In the genomic region with DNA sequence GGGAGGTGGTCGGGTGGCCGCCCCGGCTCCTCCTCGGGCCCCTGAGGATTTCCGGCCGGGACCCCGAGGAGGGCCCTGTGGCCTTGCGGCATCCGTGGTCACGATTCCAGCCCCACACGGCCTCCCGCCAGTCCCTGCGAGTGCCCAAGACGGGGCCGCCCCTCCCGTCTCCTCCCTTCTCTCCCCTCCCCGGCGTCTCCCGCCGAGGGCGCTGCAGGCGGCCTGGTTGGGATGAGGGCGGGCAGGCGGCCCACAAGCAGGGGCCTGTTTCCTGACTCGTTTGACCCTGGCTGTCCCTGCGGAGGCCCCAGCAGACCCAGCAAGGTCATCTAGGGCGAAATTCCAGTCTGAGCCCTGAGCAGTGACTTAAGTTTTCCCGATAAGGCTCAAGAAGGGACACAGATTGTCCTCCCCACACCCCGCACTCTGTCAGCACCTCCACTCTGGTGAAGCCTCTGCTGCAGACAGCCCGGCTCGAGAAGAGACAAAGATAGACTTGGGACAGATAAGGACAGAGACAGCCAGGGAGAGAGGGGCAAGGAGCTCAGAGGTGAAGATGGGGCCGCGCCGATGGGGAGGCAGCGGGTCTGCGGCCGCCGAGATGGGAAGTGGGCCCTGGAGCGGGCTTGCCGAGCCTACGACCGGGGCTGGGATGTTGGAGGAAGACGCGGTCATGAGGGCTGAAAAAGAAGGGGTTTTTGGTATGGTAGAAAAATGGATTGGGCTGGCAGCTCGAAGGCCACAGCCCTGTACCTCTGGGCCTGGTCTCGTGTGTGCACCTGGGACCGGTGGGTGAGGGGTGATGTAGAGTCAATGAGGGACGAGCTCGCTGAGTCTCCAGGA, we compare ENCODE assay signal across 1 cellular context.
TF ChIP-seq lines count a peak whose summit lies in the region.

No MANE protein-coding gene starts in this region.

TF ChIP-seq in HepG2, 621 proteins besides CTCF, POLR2A, EP300 and RAD21 (continued from another document and continues in another):
- TF ChIP-seq, protein P1, sequence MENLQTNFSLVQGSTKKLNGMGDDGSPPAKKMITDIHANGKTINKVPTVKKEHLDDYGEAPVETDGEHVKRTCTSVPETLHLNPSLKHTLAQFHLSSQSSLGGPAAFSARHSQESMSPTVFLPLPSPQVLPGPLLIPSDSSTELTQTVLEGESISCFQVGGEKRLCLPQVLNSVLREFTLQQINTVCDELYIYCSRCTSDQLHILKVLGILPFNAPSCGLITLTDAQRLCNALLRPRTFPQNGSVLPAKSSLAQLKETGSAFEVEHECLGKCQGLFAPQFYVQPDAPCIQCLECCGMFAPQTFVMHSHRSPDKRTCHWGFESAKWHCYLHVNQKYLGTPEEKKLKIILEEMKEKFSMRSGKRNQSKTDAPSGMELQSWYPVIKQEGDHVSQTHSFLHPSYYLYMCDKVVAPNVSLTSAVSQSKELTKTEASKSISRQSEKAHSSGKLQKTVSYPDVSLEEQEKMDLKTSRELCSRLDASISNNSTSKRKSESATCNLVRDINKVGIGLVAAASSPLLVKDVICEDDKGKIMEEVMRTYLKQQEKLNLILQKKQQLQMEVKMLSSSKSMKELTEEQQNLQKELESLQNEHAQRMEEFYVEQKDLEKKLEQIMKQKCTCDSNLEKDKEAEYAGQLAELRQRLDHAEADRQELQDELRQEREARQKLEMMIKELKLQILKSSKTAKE (CRISPR knock-in tag; IDR thresholded peaks at IDR 0.05; ENCODE audit: borderline replicate concordance), result peak; percentile 73; the same call in 1 of the 2 replicates
- TF ChIP-seq SALL1 (CRISPR knock-in tag; IDR thresholded peaks at IDR 0.05) (peak; percentile 40), ZNF775 (CRISPR knock-in tag; IDR thresholded peaks at IDR 0.05; ENCODE audit: borderline replicate concordance) (no peak), KDM2A (CRISPR knock-in tag; IDR thresholded peaks at IDR 0.05; ENCODE audit: borderline replicate concordance, low read depth) (0 out of 2 replicates have a peak, but pooled peaks have one; percentile 60), ATF7-NPFF (CRISPR knock-in tag; IDR thresholded peaks at IDR 0.05; ENCODE audit: low read depth) (peak; percentile 6), ARHGAP35 (CRISPR knock-in tag; IDR thresholded peaks at IDR 0.05; ENCODE audit: borderline replicate concordance) (0 out of 2 replicates have a peak, but pooled peaks have one; percentile 35), ZNF432 (CRISPR knock-in tag; IDR thresholded peaks at IDR 0.05; ENCODE audit: borderline replicate concordance) (no peak), SUZ12 (IDR thresholded peaks at IDR 0.05; ENCODE audit: low read depth, low read length) (no peak), FOXM1 (CRISPR knock-in tag; IDR thresholded peaks at IDR 0.05) (0 out of 2 replicates have a peak, but pooled peaks have one; percentile 3), ZNF329 (CRISPR knock-in tag; IDR thresholded peaks at IDR 0.05; ENCODE audit: low read depth) (0 out of 2 replicates have a peak, but pooled peaks have one; percentile 15), SNAI1 (CRISPR knock-in tag; IDR thresholded peaks at IDR 0.05; ENCODE audit: borderline replicate concordance) (peak; percentile 30; the same call in 1 of the 2 replicates), ZNF841 (CRISPR knock-in tag; IDR thresholded peaks at IDR 0.05; ENCODE audit: borderline replicate concordance) (no peak), KLF15 (CRISPR knock-in tag; IDR thresholded peaks at IDR 0.05; ENCODE audit: borderline replicate concordance) (no peak), SRF (IDR thresholded peaks at IDR 0.05; ENCODE audit: low read depth, low read length) (no peak), DR1 (CRISPR knock-in tag; IDR thresholded peaks at IDR 0.05) (no peak), ELF1 (CRISPR knock-in tag; IDR thresholded peaks at IDR 0.05) (peak; percentile 57), ZNF703 (CRISPR knock-in tag; IDR thresholded peaks at IDR 0.05; ENCODE audit: borderline replicate concordance) (peak; percentile 31; the same call in 1 of the 2 replicates), ZMYM4 (CRISPR knock-in tag; IDR thresholded peaks at IDR 0.05) (peak; percentile 37; the same call in 1 of the 2 replicates), NR2F1 (CRISPR knock-in tag; IDR thresholded peaks at IDR 0.05) (peak; percentile 26 to 38; a peak in 1 of 4 replicates), ZSCAN21 (CRISPR knock-in tag; IDR thresholded peaks at IDR 0.05; ENCODE audit: borderline replicate concordance) (peak; percentile 87), ZMYM2 (CRISPR knock-in tag; IDR thresholded peaks at IDR 0.05) (0 out of 2 replicates have a peak, but pooled peaks have one; percentile 33), ZFX (CRISPR knock-in tag; IDR thresholded peaks at IDR 0.05; ENCODE audit: low read depth) (peak; percentile 98), ZNF136 (CRISPR knock-in tag; IDR thresholded peaks at IDR 0.05; ENCODE audit: low read depth) (0 out of 2 replicates have a peak, but pooled peaks have one; percentile 8), TOPORS (CRISPR knock-in tag; IDR thresholded peaks at IDR 0.05) (peak; percentile 80; the same call in 1 of the 2 replicates)
- TF ChIP-seq, protein P2, sequence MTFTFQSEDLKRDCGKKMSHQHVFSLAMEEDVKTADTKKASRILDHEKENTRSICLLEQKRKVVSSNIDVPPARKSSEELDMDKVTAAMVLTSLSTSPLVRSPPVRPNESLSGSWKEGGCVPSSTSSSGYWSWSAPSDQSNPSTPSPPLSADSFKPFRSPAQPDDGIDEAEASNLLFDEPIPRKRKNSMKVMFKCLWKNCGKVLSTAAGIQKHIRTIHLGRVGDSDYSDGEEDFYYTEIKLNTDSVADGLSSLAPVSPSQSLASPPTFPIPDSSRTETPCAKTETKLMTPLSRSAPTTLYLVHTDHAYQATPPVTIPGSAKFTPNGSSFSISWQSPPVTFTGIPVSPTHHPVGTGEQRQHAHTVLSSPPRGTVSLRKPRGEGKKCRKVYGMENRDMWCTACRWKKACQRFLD (CRISPR knock-in tag; IDR thresholded peaks at IDR 0.05; ENCODE audit: borderline replicate concordance), result peak; percentile 83; the same call in 1 of the 2 replicates
- TF ChIP-seq, protein P3, sequence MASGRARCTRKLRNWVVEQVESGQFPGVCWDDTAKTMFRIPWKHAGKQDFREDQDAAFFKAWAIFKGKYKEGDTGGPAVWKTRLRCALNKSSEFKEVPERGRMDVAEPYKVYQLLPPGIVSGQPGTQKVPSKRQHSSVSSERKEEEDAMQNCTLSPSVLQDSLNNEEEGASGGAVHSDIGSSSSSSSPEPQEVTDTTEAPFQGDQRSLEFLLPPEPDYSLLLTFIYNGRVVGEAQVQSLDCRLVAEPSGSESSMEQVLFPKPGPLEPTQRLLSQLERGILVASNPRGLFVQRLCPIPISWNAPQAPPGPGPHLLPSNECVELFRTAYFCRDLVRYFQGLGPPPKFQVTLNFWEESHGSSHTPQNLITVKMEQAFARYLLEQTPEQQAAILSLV (CRISPR knock-in tag; IDR thresholded peaks at IDR 0.05; ENCODE audit: borderline replicate concordance), result 0 out of 2 replicates have a peak, but pooled peaks have one; percentile 70
- TF ChIP-seq, protein P4, sequence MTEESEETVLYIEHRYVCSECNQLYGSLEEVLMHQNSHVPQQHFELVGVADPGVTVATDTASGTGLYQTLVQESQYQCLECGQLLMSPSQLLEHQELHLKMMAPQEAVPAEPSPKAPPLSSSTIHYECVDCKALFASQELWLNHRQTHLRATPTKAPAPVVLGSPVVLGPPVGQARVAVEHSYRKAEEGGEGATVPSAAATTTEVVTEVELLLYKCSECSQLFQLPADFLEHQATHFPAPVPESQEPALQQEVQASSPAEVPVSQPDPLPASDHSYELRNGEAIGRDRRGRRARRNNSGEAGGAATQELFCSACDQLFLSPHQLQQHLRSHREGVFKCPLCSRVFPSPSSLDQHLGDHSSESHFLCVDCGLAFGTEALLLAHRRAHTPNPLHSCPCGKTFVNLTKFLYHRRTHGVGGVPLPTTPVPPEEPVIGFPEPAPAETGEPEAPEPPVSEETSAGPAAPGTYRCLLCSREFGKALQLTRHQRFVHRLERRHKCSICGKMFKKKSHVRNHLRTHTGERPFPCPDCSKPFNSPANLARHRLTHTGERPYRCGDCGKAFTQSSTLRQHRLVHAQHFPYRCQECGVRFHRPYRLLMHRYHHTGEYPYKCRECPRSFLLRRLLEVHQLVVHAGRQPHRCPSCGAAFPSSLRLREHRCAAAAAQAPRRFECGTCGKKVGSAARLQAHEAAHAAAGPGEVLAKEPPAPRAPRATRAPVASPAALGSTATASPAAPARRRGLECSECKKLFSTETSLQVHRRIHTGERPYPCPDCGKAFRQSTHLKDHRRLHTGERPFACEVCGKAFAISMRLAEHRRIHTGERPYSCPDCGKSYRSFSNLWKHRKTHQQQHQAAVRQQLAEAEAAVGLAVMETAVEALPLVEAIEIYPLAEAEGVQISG (CRISPR knock-in tag; IDR thresholded peaks at IDR 0.05), result peak; percentile 89
- TF ChIP-seq, protein P5, sequence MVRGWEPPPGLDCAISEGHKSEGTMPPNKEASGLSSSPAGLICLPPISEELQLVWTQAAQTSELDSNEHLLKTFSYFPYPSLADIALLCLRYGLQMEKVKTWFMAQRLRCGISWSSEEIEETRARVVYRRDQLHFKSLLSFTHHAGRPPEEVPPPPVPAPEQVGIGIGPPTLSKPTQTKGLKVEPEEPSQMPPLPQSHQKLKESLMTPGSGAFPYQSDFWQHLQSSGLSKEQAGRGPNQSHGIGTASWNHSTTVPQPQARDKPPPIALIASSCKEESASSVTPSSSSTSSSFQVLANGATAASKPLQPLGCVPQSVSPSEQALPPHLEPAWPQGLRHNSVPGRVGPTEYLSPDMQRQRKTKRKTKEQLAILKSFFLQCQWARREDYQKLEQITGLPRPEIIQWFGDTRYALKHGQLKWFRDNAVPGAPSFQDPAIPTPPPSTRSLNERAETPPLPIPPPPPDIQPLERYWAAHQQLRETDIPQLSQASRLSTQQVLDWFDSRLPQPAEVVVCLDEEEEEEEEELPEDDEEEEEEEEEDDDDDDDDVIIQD (CRISPR knock-in tag; IDR thresholded peaks at IDR 0.05; ENCODE audit: low read depth), result peak; percentile 64; the same call in 1 of the 2 replicates
- TF ChIP-seq, protein P6, sequence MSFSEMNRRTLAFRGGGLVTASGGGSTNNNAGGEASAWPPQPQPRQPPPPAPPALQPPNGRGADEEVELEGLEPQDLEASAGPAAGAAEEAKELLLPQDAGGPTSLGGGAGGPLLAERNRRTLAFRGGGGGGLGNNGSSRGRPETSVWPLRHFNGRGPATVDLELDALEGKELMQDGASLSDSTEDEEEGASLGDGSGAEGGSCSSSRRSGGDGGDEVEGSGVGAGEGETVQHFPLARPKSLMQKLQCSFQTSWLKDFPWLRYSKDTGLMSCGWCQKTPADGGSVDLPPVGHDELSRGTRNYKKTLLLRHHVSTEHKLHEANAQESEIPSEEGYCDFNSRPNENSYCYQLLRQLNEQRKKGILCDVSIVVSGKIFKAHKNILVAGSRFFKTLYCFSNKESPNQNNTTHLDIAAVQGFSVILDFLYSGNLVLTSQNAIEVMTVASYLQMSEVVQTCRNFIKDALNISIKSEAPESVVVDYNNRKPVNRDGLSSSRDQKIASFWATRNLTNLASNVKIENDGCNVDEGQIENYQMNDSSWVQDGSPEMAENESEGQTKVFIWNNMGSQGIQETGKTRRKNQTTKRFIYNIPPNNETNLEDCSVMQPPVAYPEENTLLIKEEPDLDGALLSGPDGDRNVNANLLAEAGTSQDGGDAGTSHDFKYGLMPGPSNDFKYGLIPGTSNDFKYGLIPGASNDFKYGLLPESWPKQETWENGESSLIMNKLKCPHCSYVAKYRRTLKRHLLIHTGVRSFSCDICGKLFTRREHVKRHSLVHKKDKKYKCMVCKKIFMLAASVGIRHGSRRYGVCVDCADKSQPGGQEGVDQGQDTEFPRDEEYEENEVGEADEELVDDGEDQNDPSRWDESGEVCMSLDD (CRISPR knock-in tag; IDR thresholded peaks at IDR 0.05; ENCODE audit: borderline replicate concordance), result 0 out of 2 replicates have a peak, but pooled peaks have one; percentile 18
- TF ChIP-seq, protein P7, sequence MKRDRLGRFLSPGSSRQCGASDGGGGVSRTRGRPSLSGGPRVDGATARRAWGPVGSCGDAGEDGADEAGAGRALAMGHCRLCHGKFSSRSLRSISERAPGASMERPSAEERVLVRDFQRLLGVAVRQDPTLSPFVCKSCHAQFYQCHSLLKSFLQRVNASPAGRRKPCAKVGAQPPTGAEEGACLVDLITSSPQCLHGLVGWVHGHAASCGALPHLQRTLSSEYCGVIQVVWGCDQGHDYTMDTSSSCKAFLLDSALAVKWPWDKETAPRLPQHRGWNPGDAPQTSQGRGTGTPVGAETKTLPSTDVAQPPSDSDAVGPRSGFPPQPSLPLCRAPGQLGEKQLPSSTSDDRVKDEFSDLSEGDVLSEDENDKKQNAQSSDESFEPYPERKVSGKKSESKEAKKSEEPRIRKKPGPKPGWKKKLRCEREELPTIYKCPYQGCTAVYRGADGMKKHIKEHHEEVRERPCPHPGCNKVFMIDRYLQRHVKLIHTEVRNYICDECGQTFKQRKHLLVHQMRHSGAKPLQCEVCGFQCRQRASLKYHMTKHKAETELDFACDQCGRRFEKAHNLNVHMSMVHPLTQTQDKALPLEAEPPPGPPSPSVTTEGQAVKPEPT (CRISPR knock-in tag; IDR thresholded peaks at IDR 0.05; ENCODE audit: low read depth), result 0 out of 2 replicates have a peak, but pooled peaks have one; percentile 52
- TF ChIP-seq, protein P8, sequence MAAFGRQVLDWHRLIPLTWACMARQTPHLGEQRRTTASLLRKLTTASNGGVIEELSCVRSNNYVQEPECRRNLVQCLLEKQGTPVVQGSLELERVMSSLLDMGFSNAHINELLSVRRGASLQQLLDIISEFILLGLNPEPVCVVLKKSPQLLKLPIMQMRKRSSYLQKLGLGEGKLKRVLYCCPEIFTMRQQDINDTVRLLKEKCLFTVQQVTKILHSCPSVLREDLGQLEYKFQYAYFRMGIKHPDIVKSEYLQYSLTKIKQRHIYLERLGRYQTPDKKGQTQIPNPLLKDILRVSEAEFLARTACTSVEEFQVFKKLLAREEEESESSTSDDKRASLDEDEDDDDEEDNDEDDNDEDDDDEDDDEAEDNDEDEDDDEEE (CRISPR knock-in tag; IDR thresholded peaks at IDR 0.05), result 0 out of 2 replicates have a peak, but pooled peaks have one; percentile 64
- TF ChIP-seq, protein P9, sequence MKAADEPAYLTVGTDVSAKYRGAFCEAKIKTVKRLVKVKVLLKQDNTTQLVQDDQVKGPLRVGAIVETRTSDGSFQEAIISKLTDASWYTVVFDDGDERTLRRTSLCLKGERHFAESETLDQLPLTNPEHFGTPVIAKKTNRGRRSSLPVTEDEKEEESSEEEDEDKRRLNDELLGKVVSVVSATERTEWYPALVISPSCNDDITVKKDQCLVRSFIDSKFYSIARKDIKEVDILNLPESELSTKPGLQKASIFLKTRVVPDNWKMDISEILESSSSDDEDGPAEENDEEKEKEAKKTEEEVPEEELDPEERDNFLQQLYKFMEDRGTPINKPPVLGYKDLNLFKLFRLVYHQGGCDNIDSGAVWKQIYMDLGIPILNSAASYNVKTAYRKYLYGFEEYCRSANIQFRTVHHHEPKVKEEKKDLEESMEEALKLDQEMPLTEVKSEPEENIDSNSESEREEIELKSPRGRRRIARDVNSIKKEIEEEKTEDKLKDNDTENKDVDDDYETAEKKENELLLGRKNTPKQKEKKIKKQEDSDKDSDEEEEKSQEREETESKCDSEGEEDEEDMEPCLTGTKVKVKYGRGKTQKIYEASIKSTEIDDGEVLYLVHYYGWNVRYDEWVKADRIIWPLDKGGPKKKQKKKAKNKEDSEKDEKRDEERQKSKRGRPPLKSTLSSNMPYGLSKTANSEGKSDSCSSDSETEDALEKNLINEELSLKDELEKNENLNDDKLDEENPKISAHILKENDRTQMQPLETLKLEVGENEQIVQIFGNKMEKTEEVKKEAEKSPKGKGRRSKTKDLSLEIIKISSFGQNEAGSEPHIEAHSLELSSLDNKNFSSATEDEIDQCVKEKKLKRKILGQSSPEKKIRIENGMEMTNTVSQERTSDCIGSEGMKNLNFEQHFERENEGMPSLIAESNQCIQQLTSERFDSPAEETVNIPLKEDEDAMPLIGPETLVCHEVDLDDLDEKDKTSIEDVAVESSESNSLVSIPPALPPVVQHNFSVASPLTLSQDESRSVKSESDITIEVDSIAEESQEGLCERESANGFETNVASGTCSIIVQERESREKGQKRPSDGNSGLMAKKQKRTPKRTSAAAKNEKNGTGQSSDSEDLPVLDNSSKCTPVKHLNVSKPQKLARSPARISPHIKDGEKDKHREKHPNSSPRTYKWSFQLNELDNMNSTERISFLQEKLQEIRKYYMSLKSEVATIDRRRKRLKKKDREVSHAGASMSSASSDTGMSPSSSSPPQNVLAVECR (CRISPR knock-in tag; IDR thresholded peaks at IDR 0.05; ENCODE audit: borderline replicate concordance), result peak; percentile 16; the same call in 1 of the 2 replicates
